ENCODE assay signal across 31 cellular contexts in genomic region chr5:88109806-88110205, GRCh38.
"Had no signal": no experiment of that assay in that cellular context is flagged by ENCODE, and none has a peak within 500 bp of the region (broad histone marks: within the 10 kb centered on the region; RNA-seq: fewer than 3 reads in every experiment).

No MANE protein-coding gene starts in this region.

- H3K9me3 ChIP-seq: adrenal gland, ascending aorta, breast epithelium, esophagus squamous epithelium, left ventricle myocardium inferior, testis had no signal

- H3K27ac ChIP-seq: ascending aorta, breast epithelium, epithelial cell of prostate, esophagus squamous epithelium, left ventricle myocardium inferior, testis, WERI-Rb-1 had no signal

- ATAC-seq: right cardiac atrium; stimulated activated naive CD8-positive, alpha-beta T cell treated with anti-CD3 and anti-CD28 coated beads, Interleukin-15, Interleukin-2, amounts not matched to agents 100 U/mL and 50 U/mL, for 24 hours had no signal

- DNase-seq: activated CD4-positive, alpha-beta memory T cell treated with anti-CD3 and anti-CD28 coated beads for 36 hours; activated CD4-positive, alpha-beta T cell treated with anti-CD3 and anti-CD28 coated beads, Interleukin-2, amount 10 ng/mL, durations not matched to agents 24 days and 14 days; activated CD4-positive, CD25-positive, alpha-beta regulatory T cell treated with anti-CD3 and anti-CD28 coated beads, Interleukin-2, amount 50 U/mL, for 72 hours; activated CD8-positive, alpha-beta memory T cell treated with anti-CD3 and anti-CD28 coated beads, Interleukin-2, amount 50 U/mL, for 4 hours; activated effector memory CD4-positive, alpha-beta T cell treated with anti-CD3 and anti-CD28 coated beads, Interleukin-2, amount 50 U/mL, for 16 hours; activated naive CD4-positive, alpha-beta T cell treated with anti-CD3 and anti-CD28 coated beads for 36 hours; activated naive CD8-positive, alpha-beta T cell treated with anti-CD3 and anti-CD28 coated beads for 36 hours; activated T-cell treated with anti-CD3 and anti-CD28 coated beads, Interleukin-2, amount 50 U/mL, for 1 hour; adrenal gland; esophagus squamous epithelium; islet precursor cell; left ventricle myocardium inferior; posterior cingulate gyrus; right cardiac atrium; stimulated activated CD4-positive, alpha-beta T cell treated with anti-CD3 and anti-CD28 coated beads, Interleukin-2, amount 100 ng/mL, for 48 hours; stimulated activated naive CD8-positive, alpha-beta T cell treated with anti-CD3 and anti-CD28 coated beads, Interleukin-15, Interleukin-2, amounts not matched to agents 100 U/mL and 50 U/mL, for 24 hours; T-helper 9 cell; testis; trophoblast cell; WERI-Rb-1 had no signal

- H3K27me3 ChIP-seq: adrenal gland, ascending aorta, breast epithelium, esophagus squamous epithelium, testis had no signal

- H3K4me1 ChIP-seq: ascending aorta, breast epithelium, esophagus squamous epithelium, left ventricle myocardium inferior, testis had no signal

- H3K27ac Mint-ChIP-seq: activated CD4-positive, alpha-beta memory T cell treated with anti-CD3 and anti-CD28 coated beads for 36 hours; activated CD4-positive, alpha-beta T cell treated with anti-CD3 and anti-CD28 coated beads, Interleukin-2, amount 10 ng/mL, durations not matched to agents 24 days and 14 days; activated naive CD4-positive, alpha-beta T cell treated with anti-CD3 and anti-CD28 coated beads for 36 hours; activated naive CD8-positive, alpha-beta T cell treated with anti-CD3 and anti-CD28 coated beads for 36 hours; activated T-helper 1 cell treated with anti-CD3 and anti-CD28 coated beads, Interleukin-12 subunit alpha, Interleukin-12 subunit beta, Interleukin-2, Interleukin-4 antibody, amounts not matched to agents 30 ng/mL and 10 ng/mL and 1 ng/mL, durations not matched to agents 14 hours and 24 hours and 36 hours; dendritic cell treated with granulocyte-macrophage colony-stimulating factor and Interleukin-4, amounts not matched to agents 40 ng/mL and 50 ng/mL, for 4 days; nephron had no signal

- H3K4me3 Mint-ChIP-seq: activated CD4-positive, alpha-beta memory T cell treated with anti-CD3 and anti-CD28 coated beads for 36 hours; activated CD4-positive, alpha-beta T cell treated with anti-CD3 and anti-CD28 coated beads, Interleukin-2, amount 10 ng/mL, durations not matched to agents 24 days and 14 days; activated naive CD4-positive, alpha-beta T cell treated with anti-CD3 and anti-CD28 coated beads for 36 hours; activated naive CD8-positive, alpha-beta T cell treated with anti-CD3 and anti-CD28 coated beads for 36 hours; activated T-helper 1 cell treated with anti-CD3 and anti-CD28 coated beads, Interleukin-12 subunit alpha, Interleukin-12 subunit beta, Interleukin-2, Interleukin-4 antibody, amounts not matched to agents 30 ng/mL and 10 ng/mL and 1 ng/mL, durations not matched to agents 14 hours and 24 hours and 36 hours; central memory CD8-positive, alpha-beta T cell; dendritic cell treated with granulocyte-macrophage colony-stimulating factor and Interleukin-4, amounts not matched to agents 40 ng/mL and 50 ng/mL, for 4 days; nephron had no signal

- H3K4me3 ChIP-seq: adrenal gland, ascending aorta, breast epithelium, esophagus squamous epithelium, left ventricle myocardium inferior, lung, testis had no signal

- H3K9me3 Mint-ChIP-seq: activated CD4-positive, alpha-beta memory T cell treated with anti-CD3 and anti-CD28 coated beads for 36 hours; activated CD4-positive, alpha-beta T cell treated with anti-CD3 and anti-CD28 coated beads, Interleukin-2, amount 10 ng/mL, durations not matched to agents 24 days and 14 days; activated naive CD4-positive, alpha-beta T cell treated with anti-CD3 and anti-CD28 coated beads for 36 hours; activated T-helper 1 cell treated with anti-CD3 and anti-CD28 coated beads, Interleukin-12 subunit alpha, Interleukin-12 subunit beta, Interleukin-2, Interleukin-4 antibody, amounts not matched to agents 30 ng/mL and 10 ng/mL and 1 ng/mL, durations not matched to agents 14 hours and 24 hours and 36 hours; central memory CD8-positive, alpha-beta T cell; dendritic cell treated with granulocyte-macrophage colony-stimulating factor and Interleukin-4, amounts not matched to agents 40 ng/mL and 50 ng/mL, for 4 days; nephron had no signal

- FAIRE-seq: frontal cortex, TTC549, urothelium cell line had no signal

- H3K36me3 Mint-ChIP-seq: activated CD4-positive, alpha-beta memory T cell treated with anti-CD3 and anti-CD28 coated beads for 36 hours; activated naive CD8-positive, alpha-beta T cell treated with anti-CD3 and anti-CD28 coated beads for 36 hours had no signal

- H3K4me1 Mint-ChIP-seq: activated CD4-positive, alpha-beta T cell treated with anti-CD3 and anti-CD28 coated beads, Interleukin-2, amount 10 ng/mL, durations not matched to agents 24 days and 14 days; activated naive CD8-positive, alpha-beta T cell treated with anti-CD3 and anti-CD28 coated beads for 36 hours; central memory CD8-positive, alpha-beta T cell; nephron had no signal

- H3K27me3 Mint-ChIP-seq: activated CD4-positive, alpha-beta memory T cell treated with anti-CD3 and anti-CD28 coated beads for 36 hours; activated CD4-positive, alpha-beta T cell treated with anti-CD3 and anti-CD28 coated beads, Interleukin-2, amount 10 ng/mL, durations not matched to agents 24 days and 14 days; dendritic cell treated with granulocyte-macrophage colony-stimulating factor and Interleukin-4, amounts not matched to agents 40 ng/mL and 50 ng/mL, for 4 days had no signal

- H3K36me3 ChIP-seq: adrenal gland, ascending aorta, breast epithelium, esophagus squamous epithelium, left ventricle myocardium inferior, WERI-Rb-1 had no signal
